21 cellular contexts compared by ENCODE assay signal in the genomic region with DNA sequence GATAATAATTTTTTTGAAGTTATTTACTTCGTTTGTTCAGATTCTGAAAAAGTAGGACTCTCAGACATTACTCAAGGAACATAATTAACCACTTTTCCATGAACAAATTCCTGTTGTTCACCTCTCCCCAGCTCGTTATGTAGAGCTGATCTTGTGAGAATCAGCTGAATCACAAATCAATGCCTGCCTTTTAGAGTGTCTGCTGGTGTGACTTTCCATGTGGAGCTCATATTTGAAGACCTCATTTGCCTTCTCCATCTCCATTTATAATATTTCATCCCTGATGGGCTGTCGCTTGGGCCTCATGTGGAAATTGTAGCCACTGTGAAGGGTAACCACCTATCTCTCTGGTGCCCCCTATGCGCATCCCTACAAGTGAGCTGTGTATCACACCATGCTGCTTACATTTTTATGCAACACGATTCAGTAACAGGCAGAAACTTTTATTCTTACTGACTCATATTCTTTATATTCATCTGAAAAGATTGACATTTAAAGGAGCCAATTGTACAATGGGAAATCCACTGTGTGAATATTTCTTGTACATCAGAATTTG.
A peak's percentile ranks its signal among the peaks of the same experiment; 100 is the strongest.
DNase-seq lines count a peak whose midpoint lies in the region; ATAC-seq and TF ChIP-seq lines count a peak whose summit lies in the region.
"Had no signal": no experiment of that assay in that cellular context is flagged by ENCODE, and none has a peak within 500 bp of the region (broad histone marks: within the 10 kb centered on the region; RNA-seq: fewer than 3 reads in every experiment).

No MANE protein-coding gene starts in this region.

- no peak overlapping the region for H4K8ac ChIP-seq in H9 (replicated peaks; ENCODE audit: insufficient read length, low read depth, low read length)

- no peaks in the 10 kb centered on the region for H3K23me2 ChIP-seq in H9 (ENCODE audit: insufficient read length, low read depth, low read length, poor library complexity, severe bottlenecking)

- TF ChIP-seq CTCF in AG09309 (IDR thresholded peaks at IDR 0.05; ENCODE audit: control insufficient read depth, insufficient read depth, low read depth, low read length, missing control alignments) (peak; percentile 3), H9 (conservative IDR thresholded peaks at IDR 0.05) (peak; percentile 50), natural killer cell (IDR thresholded peaks at IDR 0.05) (no peak), suprapubic skin (IDR thresholded peaks at IDR 0.05) (no peak)

- H3K79me2 ChIP-seq in H9 (ENCODE audit: insufficient read depth, low read length): no peaks in the 10 kb centered on the region

- H3K4me1 Mint-ChIP-seq in H9: 0 out of 4 replicates have a peak, but pooled peaks cover 0 to 2% of the 10 kb centered on the region in 2 experiments
- no peaks in the 10 kb centered on the region for H3K4me1 Mint-ChIP-seq in natural killer cell
- H3K4me1 Mint-ChIP-seq: activated CD4-positive, alpha-beta memory T cell treated with anti-CD3 and anti-CD28 coated beads, Interleukin-2, amount 10 ng/mL, durations not matched to agents 7 days and 5 days; activated naive CD4-positive, alpha-beta T cell treated with anti-CD3 and anti-CD28 coated beads, Interleukin-2, amount 10 ng/mL, durations not matched to agents 7 days and 5 days; stimulated activated naive B cell treated with anti-CD40 and anti-IgM and Interleukin-4, amounts not matched to agents 10 μg/mL and 1 μg/mL and 100 μg/mL, for 72 hours; T-helper 17 cell had no signal

- no CpG with 5 or more reads among the region's 5 CpGs for WGBS in H9 (ENCODE audit: extremely low coverage, insufficient read length, low lambda C conversion rate)
- WGBS in suprapubic skin: 73% methylated on average over 5 of the region's 5 CpGs

- H3K27ac ChIP-seq in H9 (ENCODE audit: insufficient read length, low read depth, low read length) (no peak overlapping the region), suprapubic skin (no peak overlapping the region)
- H3K27ac ChIP-seq: ascending aorta, GM23248, sigmoid colon, tibial artery had no signal

- H3K27ac Mint-ChIP-seq in H9: peak overlapping the region in 1 of 3 experiments; percentile 50; a peak in 1 of 7 replicates
- no peak overlapping the region for H3K27ac Mint-ChIP-seq in natural killer cell
- H3K27ac Mint-ChIP-seq: activated CD4-positive, alpha-beta memory T cell treated with anti-CD3 and anti-CD28 coated beads, Interleukin-2, amount 10 ng/mL, durations not matched to agents 7 days and 5 days; activated naive CD4-positive, alpha-beta T cell treated with anti-CD3 and anti-CD28 coated beads, Interleukin-2, amount 10 ng/mL, durations not matched to agents 7 days and 5 days; stimulated activated naive B cell treated with anti-CD40 and anti-IgM and Interleukin-4, amounts not matched to agents 10 μg/mL and 1 μg/mL and 100 μg/mL, for 72 hours; T-helper 17 cell had no signal

- H3K27me3 ChIP-seq in H9 (ENCODE audit: insufficient read depth, low read length) (no peaks in the 10 kb centered on the region), suprapubic skin (no peaks in the 10 kb centered on the region)
- H3K27me3 ChIP-seq: ascending aorta, sigmoid colon, tibial artery had no signal

- H3K9me3 ChIP-seq in H9 (ENCODE audit: control insufficient read depth, low read depth, low read length): no peaks in the 10 kb centered on the region
- no peaks in the 10 kb centered on the region for H3K9me3 ChIP-seq in suprapubic skin
- H3K9me3 ChIP-seq: ascending aorta, sigmoid colon, tibial artery had no signal

- no peak overlapping the region for H2BK15ac ChIP-seq in H9 (ENCODE audit: low read depth, low read length)

- no peak overlapping the region for H3K4me3 Mint-ChIP-seq in H9
- no peak overlapping the region for H3K4me3 Mint-ChIP-seq in natural killer cell
- H3K4me3 Mint-ChIP-seq: activated CD4-positive, alpha-beta memory T cell treated with anti-CD3 and anti-CD28 coated beads, Interleukin-2, amount 10 ng/mL, durations not matched to agents 7 days and 5 days; activated naive CD4-positive, alpha-beta T cell treated with anti-CD3 and anti-CD28 coated beads, Interleukin-2, amount 10 ng/mL, durations not matched to agents 7 days and 5 days; activated T-cell treated with anti-CD3 and anti-CD28 coated beads, Interleukin-2, amount 50 U/mL, for 4 hours; stimulated activated naive B cell treated with anti-CD40 and anti-IgM and Interleukin-4, amounts not matched to agents 10 μg/mL and 1 μg/mL and 100 μg/mL, for 72 hours; T-helper 17 cell had no signal

- no peak overlapping the region for H2BK120ac ChIP-seq in H9 (ENCODE audit: low read depth, low read length, poor library complexity, severe bottlenecking)

- no peaks in the 10 kb centered on the region for H3K9me3 Mint-ChIP-seq in H9
- no peaks in the 10 kb centered on the region for H3K9me3 Mint-ChIP-seq in natural killer cell
- H3K9me3 Mint-ChIP-seq: activated CD4-positive, alpha-beta memory T cell treated with anti-CD3 and anti-CD28 coated beads, Interleukin-2, amount 10 ng/mL, durations not matched to agents 7 days and 5 days; activated naive CD4-positive, alpha-beta T cell treated with anti-CD3 and anti-CD28 coated beads, Interleukin-2, amount 10 ng/mL, durations not matched to agents 7 days and 5 days; activated T-cell treated with anti-CD3 and anti-CD28 coated beads, Interleukin-2, amount 50 U/mL, for 4 hours; stimulated activated naive B cell treated with anti-CD40 and anti-IgM and Interleukin-4, amounts not matched to agents 10 μg/mL and 1 μg/mL and 100 μg/mL, for 72 hours had no signal

- H3K23ac ChIP-seq in H9 (ENCODE audit: insufficient read length, low read depth, low read length): no peak overlapping the region

- intact Hi-C loops in natural killer cell (cut with micrococcal nuclease): no loop called here

- no peak for ATAC-seq in natural killer cell
- ATAC-seq in GM19395 (IDR thresholded peaks at IDR 0.05; ENCODE audit: unreplicated experiment): no peak
- ATAC-seq in GM21528 (IDR thresholded peaks at IDR 0.05; ENCODE audit: low FRiP score, unreplicated experiment): no peak
- ATAC-seq: activated T-cell treated with anti-CD3 and anti-CD28 coated beads, Interleukin-2, amount 50 U/mL, for 4 hours; stimulated activated naive B cell treated with anti-CD40 and anti-IgM and Interleukin-4, amounts not matched to agents 10 μg/mL and 1 μg/mL and 100 μg/mL, for 72 hours; T-helper 17 cell had no signal

- TF ChIP-seq EP300 in suprapubic skin (IDR thresholded peaks at IDR 0.05): no peak

- no peak overlapping the region for H3K14ac ChIP-seq in H9 (ENCODE audit: insufficient read depth, low read length)

- no peak overlapping the region for H3K56ac ChIP-seq in H9 (ENCODE audit: insufficient read length, low read depth, low read length)

- H2BK20ac ChIP-seq in H9 (ENCODE audit: low read depth, low read length, poor library complexity, severe bottlenecking): no peak overlapping the region

- no peak overlapping the region for H3K18ac ChIP-seq in H9 (ENCODE audit: insufficient read length, low read depth, low read length)

- no peaks in the 10 kb centered on the region for H3K79me1 ChIP-seq in H9 (ENCODE audit: insufficient read depth, low read depth, low read length, poor library complexity, severe bottlenecking)

- no peak overlapping the region for H2AFZ ChIP-seq in H9 (ENCODE audit: low read length)
- H2AFZ ChIP-seq: GM23248 had no signal

- H3K9ac ChIP-seq in H9 (ENCODE audit: extremely low read depth, insufficient read length, low read length): no peak overlapping the region
- H3K9ac ChIP-seq: GM23248 had no signal

- no peak overlapping the region for H2BK5ac ChIP-seq in H9 (ENCODE audit: insufficient read length, low read length)

- H3K4me1 ChIP-seq in H9 (ENCODE audit: insufficient read depth, low read length): no peaks in the 10 kb centered on the region
- no peaks in the 10 kb centered on the region for H3K4me1 ChIP-seq in suprapubic skin
- H3K4me1 ChIP-seq: ascending aorta, sigmoid colon, tibial artery had no signal

- no peaks in the 10 kb centered on the region for H4K20me1 ChIP-seq in H9 (ENCODE audit: control insufficient read depth, insufficient read depth, insufficient read length)

- H3K36me3 ChIP-seq in suprapubic skin: no peaks in the 10 kb centered on the region
- H3K36me3 ChIP-seq: ascending aorta, sigmoid colon, tibial artery had no signal

- H3K27me3 Mint-ChIP-seq in H9 (ENCODE audit: low read depth) (no peaks in the 10 kb centered on the region; the same call in 1 of the 2 replicates), natural killer cell (ENCODE audit: low read depth in 2 of 2) (no peaks in the 10 kb centered on the region)
- H3K27me3 Mint-ChIP-seq: activated CD4-positive, alpha-beta memory T cell treated with anti-CD3 and anti-CD28 coated beads, Interleukin-2, amount 10 ng/mL, durations not matched to agents 7 days and 5 days; activated naive CD4-positive, alpha-beta T cell treated with anti-CD3 and anti-CD28 coated beads, Interleukin-2, amount 10 ng/mL, durations not matched to agents 7 days and 5 days had no signal

- no peak for TF ChIP-seq POLR2A in suprapubic skin (IDR thresholded peaks at IDR 0.05)

- H3T11ph ChIP-seq in H9 (ENCODE audit: low read length): no peak overlapping the region

- H3K4me2 ChIP-seq in H9 (ENCODE audit: insufficient read depth, insufficient read length, low read length): no peak overlapping the region

- H4K91ac ChIP-seq in H9 (ENCODE audit: insufficient read length, low read depth, low read length): no peak overlapping the region

- no peak overlapping the region for H2AK5ac ChIP-seq in H9 (ENCODE audit: insufficient read length, low read length)

- no peak overlapping the region for H3K4me3 ChIP-seq in AG09309 (ENCODE audit: control insufficient read depth, low read depth, low read length)
- no peak overlapping the region for H3K4me3 ChIP-seq in suprapubic skin
- H3K4me3 ChIP-seq: ascending aorta, GM23248, sigmoid colon, tibial artery had no signal

- H2BK12ac ChIP-seq in H9 (ENCODE audit: insufficient read length, low read depth, low read length): no peak overlapping the region

- no peak for DNase-seq in AG09309 (ENCODE audit: low read depth)
- DNase-seq in H9: no peak
- peak; percentile 3 for DNase-seq in RPMI8226
- peak; percentile 42 for DNase-seq in epidermal melanocyte (ENCODE audit: insufficient read length, low spot score)
- no peak for DNase-seq in natural killer cell
- no peak for DNase-seq in suprapubic skin (ENCODE audit: low spot score in 2 of 2)
- DNase-seq: activated CD4-positive, alpha-beta memory T cell treated with anti-CD3 and anti-CD28 coated beads, Interleukin-2, amount 10 ng/mL, durations not matched to agents 7 days and 5 days; activated naive CD4-positive, alpha-beta T cell treated with anti-CD3 and anti-CD28 coated beads, Interleukin-2, amount 10 ng/mL, durations not matched to agents 7 days and 5 days; activated T-cell treated with anti-CD3 and anti-CD28 coated beads, Interleukin-2, amount 50 U/mL, for 4 hours; GM23248; hippocampal formation; Kasumi-1; mammary epithelial cell; SHP77; sigmoid colon; stimulated activated naive B cell treated with anti-CD40 and anti-IgM and Interleukin-4, amounts not matched to agents 10 μg/mL and 1 μg/mL and 100 μg/mL, for 72 hours; T-helper 17 cell; tibial artery had no signal

- H3K36me3 Mint-ChIP-seq in H9 (ENCODE audit: insufficient read depth in 1 of 3, low read depth in 3 of 3) (no peaks in the 10 kb centered on the region), natural killer cell (no peaks in the 10 kb centered on the region)
- H3K36me3 Mint-ChIP-seq: activated naive CD4-positive, alpha-beta T cell treated with anti-CD3 and anti-CD28 coated beads, Interleukin-2, amount 10 ng/mL, durations not matched to agents 7 days and 5 days; stimulated activated naive B cell treated with anti-CD40 and anti-IgM and Interleukin-4, amounts not matched to agents 10 μg/mL and 1 μg/mL and 100 μg/mL, for 72 hours had no signal

- H4K5ac ChIP-seq in H9 (ENCODE audit: insufficient read length, low read depth, low read length): no peak overlapping the region

- no peak overlapping the region for H3K4ac ChIP-seq in H9 (ENCODE audit: low read depth, low read length)

Comparison
In these comparisons a context has a peak if more than half of its experiments do, and no peak if none do; other contexts are left out.
1. DNase-seq: peak in RPMI8226 (single experiment) and epidermal melanocyte (single experiment); none in AG09309 (single experiment), H9 (single experiment), natural killer cell (single experiment) and suprapubic skin (0 of 2).
2. CTCF ChIP-seq: peak in AG09309 (single experiment) and H9 (single experiment); none in natural killer cell (single experiment) and suprapubic skin (0 of 2).